In genomic region chr7:139762886-139763285, GRCh38 we compare ENCODE assay signal across 13 cellular contexts. TPM values are rescaled to one million over a fixed set of nuclear protein-coding genes. Genes with fewer than 3 reads are reported as not detected.
A peak's percentile ranks its signal among the peaks of the same experiment; 100 is the strongest.
DNase-seq lines count a peak whose midpoint lies in the region; ATAC-seq and TF ChIP-seq lines count a peak whose summit lies in the region.
"Had no signal": no experiment of that assay in that cellular context is flagged by ENCODE, and none has a peak within 500 bp of the region (broad histone marks: within the 10 kb centered on the region; RNA-seq: fewer than 3 reads in every experiment).

No MANE protein-coding gene starts in this region.

- no peaks in the 10 kb centered on the region for H3K9me3 ChIP-seq in SJCRH30 (replicated peaks)
- H3K9me3 ChIP-seq: thyroid gland had no signal

- peaks cover 4% of the 10 kb centered on the region; the same call in 1 of the 2 replicates for H3K4me1 ChIP-seq in SJCRH30

- H3K27me3 Mint-ChIP-seq in natural killer cell (ENCODE audit: low read depth in 2 of 2): no peaks in the 10 kb centered on the region
- no peaks in the 10 kb centered on the region for H3K27me3 Mint-ChIP-seq in activated CD4-positive, alpha-beta T cell treated with anti-CD3 and anti-CD28 coated beads for 36 hours
- H3K27me3 Mint-ChIP-seq: naive B cell had no signal

- no peaks in the 10 kb centered on the region for H3K9me3 Mint-ChIP-seq in natural killer cell
- H3K9me3 Mint-ChIP-seq in activated CD4-positive, alpha-beta T cell treated with anti-CD3 and anti-CD28 coated beads for 36 hours (ENCODE audit: low read depth): no peaks in the 10 kb centered on the region
- H3K9me3 Mint-ChIP-seq: naive B cell had no signal

- DNase-seq in DMS53 treated with DMSO at 0.1 percent for 48 hours (lab: John Stamatoyannopoulos, UW; ENCODE audit: unreplicated experiment): peak; percentile 19
- peak; percentile 28 to 44 for DNase-seq in SJCRH30
- peak; percentile 89 for DNase-seq in fibroblast of pulmonary artery (ENCODE audit: low read depth)
- DNase-seq in natural killer cell: no peak
- no peak for DNase-seq in NCI-H2227 treated with DMSO at 0.1 percent for 48 hours (lab: John Stamatoyannopoulos, UW)
- DNase-seq in activated CD4-positive, alpha-beta T cell treated with anti-CD3 and anti-CD28 coated beads for 36 hours: no peak
- DNase-seq in cortex of kidney (lab: John Stamatoyannopoulos, UW): no peak
- DNase-seq in amniotic stem cell (lab: John Stamatoyannopoulos, UW): no peak
- DNase-seq: activated CD8-positive, alpha-beta memory T cell treated with anti-CD3 and anti-CD28 coated beads for 24 hours; central memory CD4-positive, alpha-beta T cell; naive B cell; stimulated activated CD4-positive, alpha-beta T cell treated with anti-CD3 and anti-CD28 coated beads, Interleukin-4, amount 100 ng/mL, for 4 hours; thyroid gland had no signal

- peaks cover 82 to 86% of the 10 kb centered on the region in 2 donors for H3K4me1 Mint-ChIP-seq in natural killer cell
- H3K4me1 Mint-ChIP-seq in activated CD4-positive, alpha-beta T cell treated with anti-CD3 and anti-CD28 coated beads for 36 hours: peaks cover 59% of the 10 kb centered on the region

- no peak overlapping the region for H3K27ac ChIP-seq in SJCRH30
- H3K27ac ChIP-seq: thyroid gland had no signal

- H3K27ac Mint-ChIP-seq in natural killer cell: peak overlapping the region; percentile 60 to 69
- H3K27ac Mint-ChIP-seq in activated CD4-positive, alpha-beta T cell treated with anti-CD3 and anti-CD28 coated beads for 36 hours: no peak overlapping the region
- H3K27ac Mint-ChIP-seq: naive B cell had no signal

- H3K36me3 ChIP-seq in SJCRH30: no peaks in the 10 kb centered on the region
- H3K36me3 ChIP-seq: thyroid gland had no signal

- no peak for ATAC-seq in natural killer cell
- ATAC-seq in activated CD4-positive, alpha-beta T cell treated with anti-CD3 and anti-CD28 coated beads for 36 hours: no peak

- no peak overlapping the region for H3K4me3 Mint-ChIP-seq in natural killer cell
- H3K4me3 Mint-ChIP-seq in activated CD4-positive, alpha-beta T cell treated with anti-CD3 and anti-CD28 coated beads for 36 hours: no peak overlapping the region

- CTCF ChIA-PET in activated CD4-positive, alpha-beta T cell treated with anti-CD3 and anti-CD28 coated beads for 36 hours (lab: Charles Lee): interaction anchor here (1.0 kb wide), 1 partner anchor 115 kb away, joined by 3 read pairs; no protein-coding TSS in a partner anchor

- no peaks in the 10 kb centered on the region for H3K27me3 ChIP-seq in SJCRH30
- H3K27me3 ChIP-seq: thyroid gland had no signal

- H3K36me3 Mint-ChIP-seq in natural killer cell: peaks cover 7% of the 10 kb centered on the region
- H3K36me3 Mint-ChIP-seq in activated CD4-positive, alpha-beta T cell treated with anti-CD3 and anti-CD28 coated beads for 36 hours (ENCODE audit: low read depth): peaks cover 10% of the 10 kb centered on the region

- TF ChIP-seq CTCF in fibroblast of pulmonary artery (IDR thresholded peaks at IDR 0.05; ENCODE audit: low read length, missing control alignments): no peak
- no peak for TF ChIP-seq CTCF in natural killer cell (IDR thresholded peaks at IDR 0.05)

- intact Hi-C loops in natural killer cell (cut with micrococcal nuclease): no loop called here
- intact Hi-C loops in activated CD4-positive, alpha-beta T cell treated with anti-CD3 and anti-CD28 coated beads for 36 hours (cut with DNase I, micrococcal nuclease): no loop called here

- H3K4me3 ChIP-seq in SJCRH30 (no peak overlapping the region), fibroblast of pulmonary artery (replicated peaks; ENCODE audit: low read depth, low read length) (no peak overlapping the region)
- H3K4me3 ChIP-seq: thyroid gland had no signal

- POLR2A ChIA-PET in activated CD4-positive, alpha-beta T cell treated with anti-CD3 and anti-CD28 coated beads for 36 hours (lab: Charles Lee): no interaction called here

RNA-seq across cellular contexts. Expression of gene HIPK2, which starts 14.9 kb away (rescaled TPM):
- total RNA-seq in SJCRH30 (2014; rRNA removed; shearing (Covaris generic)): 17.2 and 17.9 TPM in 2 replicates
- total RNA-seq in natural killer cell: 100 to 1,000 TPM; 127 to 145 (median 144) TPM
- 10 to 100 TPM; 23.9 to 36.2 TPM for total RNA-seq in activated CD4-positive, alpha-beta T cell treated with anti-CD3 and anti-CD28 coated beads for 36 hours

Comparison
In these comparisons a context has a peak if more than half of its experiments do, and no peak if none do; other contexts are left out.
1. DNase-seq: peak in DMS53 treated with DMSO at 0.1 percent for 48 hours (single experiment), SJCRH30 (2 of 2) and fibroblast of pulmonary artery (single experiment); none in natural killer cell (single experiment), NCI-H2227 treated with DMSO at 0.1 percent for 48 hours (single experiment), activated CD4-positive, alpha-beta T cell treated with anti-CD3 and anti-CD28 coated beads for 36 hours (single experiment), cortex of kidney (single experiment) and amniotic stem cell (single experiment).